ENCODE assay signal across 11 cellular contexts in the genomic region with DNA sequence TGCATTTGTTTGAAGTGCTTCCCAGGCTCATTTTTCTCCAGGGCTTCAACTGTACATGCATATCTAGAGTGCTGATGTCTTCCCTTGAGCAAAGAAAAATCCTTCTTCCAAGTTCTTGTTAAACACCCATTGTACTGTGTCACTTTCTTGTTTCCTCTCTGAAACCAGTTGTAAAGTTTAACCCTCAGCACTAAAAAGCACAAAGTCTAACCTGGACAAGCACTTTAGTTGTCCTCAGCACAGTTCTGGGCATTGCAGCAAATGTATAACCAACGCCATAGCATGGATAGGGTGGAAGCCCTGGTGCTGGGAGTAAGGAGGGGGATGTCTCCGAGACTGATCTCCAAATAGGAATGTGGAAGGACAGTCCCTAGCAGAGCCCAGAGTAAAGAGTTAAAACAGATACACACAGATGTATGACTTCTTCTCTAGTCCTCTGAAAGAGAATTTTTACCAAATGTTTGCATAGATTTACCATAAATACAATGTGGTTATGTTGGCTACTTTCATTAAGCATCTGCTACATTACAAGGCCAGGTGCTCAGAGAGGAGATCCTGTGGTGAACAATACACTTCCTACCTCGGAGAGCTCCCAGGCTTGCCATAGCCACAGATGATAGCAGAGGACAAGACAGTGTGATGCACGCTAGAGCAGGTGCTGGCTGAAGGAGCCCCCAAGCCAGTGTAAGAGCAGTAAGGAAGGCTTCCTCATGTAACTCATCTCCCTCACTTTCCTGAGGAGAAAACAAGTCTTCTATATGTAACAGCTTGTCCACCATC. TPM values are rescaled to one million over a fixed set of nuclear protein-coding genes. Genes with fewer than 3 reads are reported as not detected.
DNase-seq lines count a peak whose midpoint lies in the region; ATAC-seq and TF ChIP-seq lines count a peak whose summit lies in the region.
"Had no signal": no experiment of that assay in that cellular context is flagged by ENCODE, and none has a peak within 500 bp of the region (broad histone marks: within the 10 kb centered on the region; RNA-seq: fewer than 3 reads in every experiment).

No MANE protein-coding gene starts in this region.

- no peak for TF ChIP-seq RAD21 in SK-N-SH (IDR thresholded peaks at IDR 0.05; ENCODE audit: low read length)

- H3K4me3 ChIP-seq in SK-N-SH (ENCODE audit: low read depth in 2 of 2, low read length in 1 of 2) (no peak overlapping the region), transverse colon (no peak overlapping the region)
- H3K4me3 ChIP-seq: upper lobe of right lung had no signal

- WGBS in SK-N-SH (ENCODE audit: low lambda C conversion rate) = 19% methylated on average over 4 of the region's 4 CpGs
- WGBS in transverse colon (ENCODE audit: low coverage in 1 of 2), 2 donors = 40% methylated on average over 4 of the region's 4 CpGs; no CpG with 5 or more reads in 1 of the 2 donors

- TF ChIP-seq POLR2A in transverse colon (IDR thresholded peaks at IDR 0.05) = no peak

- H2AFZ ChIP-seq in SK-N-SH (ENCODE audit: low read depth) = no peak overlapping the region

- POLR2A ChIA-PET in SK-N-SH (lab: Yijun Ruan, JAX) = no interaction called here

- no peak for TF ChIP-seq CTCF in SK-N-SH (IDR thresholded peaks at IDR 0.05)
- no peak for TF ChIP-seq CTCF in transverse colon (IDR thresholded peaks at IDR 0.05)

- H3K79me2 ChIP-seq in SK-N-SH (ENCODE audit: insufficient read depth) = no peaks in the 10 kb centered on the region

- H3K9ac ChIP-seq in SK-N-SH = no peak overlapping the region

- DNase-seq in SK-N-SH = no peak
- no peak for DNase-seq in transverse colon
- DNase-seq in head of caudate nucleus = no peak
- DNase-seq in nucleus accumbens (lab: John Stamatoyannopoulos, UW) = no peak
- no peak for DNase-seq in occipital lobe (lab: John Stamatoyannopoulos, UW)
- DNase-seq: CD8-positive, alpha-beta memory T cell; upper lobe of right lung had no signal

- H3K4me2 ChIP-seq in SK-N-SH = no peak overlapping the region

- intact Hi-C loops in transverse colon (cut with DNase I; ENCODE audit: low total_unique reads) = no loop called here
- intact Hi-C loops in head of caudate nucleus (cut with DNase I) = loop anchor here (2.0 to 10.0 kb wide), 2 partner anchors 86 to 112 kb away; partner anchors contain the start of gene CTNNA3

- H3K27ac ChIP-seq in SK-N-SH (ENCODE audit: low read depth in 2 of 2, low read length in 1 of 2) (no peak overlapping the region), transverse colon (no peak overlapping the region)
- H3K27ac ChIP-seq: upper lobe of right lung had no signal

- H3K27me3 ChIP-seq in SK-N-SH (ENCODE audit: insufficient read depth) = peaks cover 5% of the 10 kb centered on the region
- H3K27me3 ChIP-seq in transverse colon = no peaks in the 10 kb centered on the region
- H3K27me3 ChIP-seq: upper lobe of right lung had no signal

- H4K20me1 ChIP-seq in SK-N-SH (ENCODE audit: insufficient read depth) = no peaks in the 10 kb centered on the region

- H3F3A ChIP-seq in SK-N-SH (replicated peaks; ENCODE audit: insufficient read depth) = no peaks in the 10 kb centered on the region

- H3K4me1 ChIP-seq in SK-N-SH (ENCODE audit: control insufficient read depth in 1 of 2, insufficient read depth in 2 of 2, low read depth in 1 of 2, low read length in 1 of 2) = no peaks in the 10 kb centered on the region
- peaks cover 0 to 28% (median 7%) of the 10 kb centered on the region in 4 donors for H3K4me1 ChIP-seq in transverse colon
- H3K4me1 ChIP-seq: upper lobe of right lung had no signal

- in situ Hi-C loops in transverse colon (cut with MboI; ENCODE audit: low pct_ligation_motif_present in 1 of 4, low pct_unique_long_range_greater_than_20kb in 1 of 4, low sequenced_read_pairs in 3 of 4) = loop anchor here in 2 of 4 donors (5.0 kb wide), 1 partner anchor 84 kb away; the partner anchor contains the start of gene CTNNA3 (in 2 of the 2)

- TF ChIP-seq EP300 in SK-N-SH (IDR thresholded peaks at IDR 0.05; ENCODE audit: borderline replicate concordance in 1 of 2, low read depth in 1 of 2, low read length in 1 of 2) = no peak
- TF ChIP-seq EP300 in transverse colon (IDR thresholded peaks at IDR 0.05; ENCODE audit: low read depth) = no peak

- CTCF ChIA-PET in SK-N-SH (lab: Yijun Ruan, JAX) = interaction anchor here (0.8 to 5.2 kb wide), 23 partner anchors 8 to 521 kb away, joined by 3 to 185 read pairs (median 8); partner anchors contain the start of gene CTNNA3

- no peaks in the 10 kb centered on the region for H3K9me3 ChIP-seq in SK-N-SH
- no peaks in the 10 kb centered on the region for H3K9me3 ChIP-seq in transverse colon
- H3K9me3 ChIP-seq: upper lobe of right lung had no signal

- ATAC-seq in GM18858 (IDR thresholded peaks at IDR 0.05; ENCODE audit: unreplicated experiment) (peak; percentile 79), GM21526 (IDR thresholded peaks at IDR 0.05; ENCODE audit: low FRiP score, unreplicated experiment) (peak; percentile 74), HG03095 (IDR thresholded peaks at IDR 0.05; ENCODE audit: unreplicated experiment) (peak; percentile 87)
- ATAC-seq: Panc1, upper lobe of right lung had no signal

- H3K36me3 ChIP-seq in SK-N-SH (replicated peaks in 1 of 2; ENCODE audit: control insufficient read depth in 1 of 2, insufficient read depth in 2 of 2, low read length in 1 of 2) (no peaks in the 10 kb centered on the region), transverse colon (no peaks in the 10 kb centered on the region)
- H3K36me3 ChIP-seq: upper lobe of right lung had no signal

- H3K9me2 ChIP-seq in SK-N-SH = no peaks in the 10 kb centered on the region

TF ChIP-seq in SK-N-SH, 30 proteins besides CTCF, POLR2A, EP300 and RAD21:
- TF ChIP-seq, protein P1, sequence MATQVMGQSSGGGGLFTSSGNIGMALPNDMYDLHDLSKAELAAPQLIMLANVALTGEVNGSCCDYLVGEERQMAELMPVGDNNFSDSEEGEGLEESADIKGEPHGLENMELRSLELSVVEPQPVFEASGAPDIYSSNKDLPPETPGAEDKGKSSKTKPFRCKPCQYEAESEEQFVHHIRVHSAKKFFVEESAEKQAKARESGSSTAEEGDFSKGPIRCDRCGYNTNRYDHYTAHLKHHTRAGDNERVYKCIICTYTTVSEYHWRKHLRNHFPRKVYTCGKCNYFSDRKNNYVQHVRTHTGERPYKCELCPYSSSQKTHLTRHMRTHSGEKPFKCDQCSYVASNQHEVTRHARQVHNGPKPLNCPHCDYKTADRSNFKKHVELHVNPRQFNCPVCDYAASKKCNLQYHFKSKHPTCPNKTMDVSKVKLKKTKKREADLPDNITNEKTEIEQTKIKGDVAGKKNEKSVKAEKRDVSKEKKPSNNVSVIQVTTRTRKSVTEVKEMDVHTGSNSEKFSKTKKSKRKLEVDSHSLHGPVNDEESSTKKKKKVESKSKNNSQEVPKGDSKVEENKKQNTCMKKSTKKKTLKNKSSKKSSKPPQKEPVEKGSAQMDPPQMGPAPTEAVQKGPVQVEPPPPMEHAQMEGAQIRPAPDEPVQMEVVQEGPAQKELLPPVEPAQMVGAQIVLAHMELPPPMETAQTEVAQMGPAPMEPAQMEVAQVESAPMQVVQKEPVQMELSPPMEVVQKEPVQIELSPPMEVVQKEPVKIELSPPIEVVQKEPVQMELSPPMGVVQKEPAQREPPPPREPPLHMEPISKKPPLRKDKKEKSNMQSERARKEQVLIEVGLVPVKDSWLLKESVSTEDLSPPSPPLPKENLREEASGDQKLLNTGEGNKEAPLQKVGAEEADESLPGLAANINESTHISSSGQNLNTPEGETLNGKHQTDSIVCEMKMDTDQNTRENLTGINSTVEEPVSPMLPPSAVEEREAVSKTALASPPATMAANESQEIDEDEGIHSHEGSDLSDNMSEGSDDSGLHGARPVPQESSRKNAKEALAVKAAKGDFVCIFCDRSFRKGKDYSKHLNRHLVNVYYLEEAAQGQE (IDR thresholded peaks at IDR 0.05; ENCODE audit: low read depth, low read length) = peak; percentile 86
- no peak for TF ChIP-seq TEAD4 (IDR thresholded peaks at IDR 0.05; ENCODE audit: borderline replicate concordance, insufficient read depth)

RNA-seq across cellular contexts. Expression of gene DNAJC12, which starts 57.0 kb away (rescaled TPM):
- polyA plus RNA-seq in SK-N-SH (2012; rRNA removed) = 7.9 and 9.3 TPM in 2 replicates
- polyA plus RNA-seq in SK-N-SH (2012; cell fraction: cytosol; rRNA removed) = 13.8 and 18.3 TPM in 2 replicates
- 2.4 and 4.2 TPM in 2 replicates for polyA plus RNA-seq in SK-N-SH (2012; cell fraction: nucleus; rRNA removed)
- 1 to 10 TPM; 2.0 to 8.7 (median 4.4) TPM for total RNA-seq in transverse colon
- 1.7 TPM for total RNA-seq in occipital lobe
- polyA plus RNA-seq: CD8-positive, alpha-beta memory T cell had no signal
